8 cellular contexts compared by ENCODE assay signal in the genomic region with DNA sequence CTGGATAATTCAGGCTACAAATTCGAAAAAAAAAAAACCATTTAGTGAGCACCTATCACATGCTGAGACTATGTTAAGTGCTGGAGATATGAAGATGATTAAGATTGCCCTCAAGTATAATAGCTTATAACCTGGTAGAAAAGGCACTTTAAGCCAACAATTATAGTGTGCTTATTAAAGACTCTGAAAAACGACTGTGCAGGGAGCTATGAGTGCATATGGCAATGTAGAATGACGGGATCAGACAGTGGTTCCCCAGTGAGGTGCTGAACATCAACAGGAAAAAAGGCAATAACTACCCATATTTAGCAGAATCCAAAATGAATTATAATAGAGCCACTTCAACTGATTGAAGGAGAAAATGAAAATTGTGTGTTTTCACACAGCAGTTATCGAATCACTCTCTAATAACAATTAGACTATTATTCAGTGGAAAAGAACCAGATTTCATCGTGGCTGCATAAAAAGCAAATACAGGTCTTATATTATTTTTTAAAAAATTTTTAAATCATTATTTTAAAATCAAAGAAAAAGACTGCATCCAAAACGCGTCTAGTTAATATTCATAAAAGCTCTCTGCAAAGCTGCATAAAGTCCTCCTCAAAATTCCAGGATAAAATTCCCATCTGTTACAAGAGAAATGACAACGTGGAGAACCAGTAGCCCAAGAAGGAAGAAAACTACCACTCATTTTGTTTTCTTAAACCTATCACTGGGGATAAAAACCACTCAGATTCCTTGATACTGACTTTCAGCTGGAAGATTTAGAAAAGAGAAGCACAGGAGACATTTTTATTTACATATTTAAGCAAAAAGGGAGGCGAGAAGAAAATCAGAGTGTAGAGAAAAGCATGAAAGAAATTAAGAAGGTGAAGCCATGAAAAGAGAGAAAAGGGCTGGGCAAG. TPM values are rescaled to one million over a fixed set of nuclear protein-coding genes. Genes with fewer than 3 reads are reported as not detected.
A peak's percentile ranks its signal among the peaks of the same experiment; 100 is the strongest.
DNase-seq lines count a peak whose midpoint lies in the region; ATAC-seq and TF ChIP-seq lines count a peak whose summit lies in the region.

No MANE protein-coding gene starts in this region.

- no peaks in the 10 kb centered on the region for H3K9me3 ChIP-seq in BLaER1 treated with 17β-estradiol and CSF1 and Interleukin-3, amounts not matched to agents 10 nM and 100 nM (replicated peaks in 1 of 11)
- no peaks in the 10 kb centered on the region for H3K9me3 ChIP-seq in Karpas-422 (ENCODE audit: low read length)

- H2BK5ac ChIP-seq in mesendoderm (ENCODE audit: low read length), result no peak overlapping the region

- ATAC-seq in GM21576 (IDR thresholded peaks at IDR 0.05; ENCODE audit: unreplicated experiment) (no peak), GM21528 (IDR thresholded peaks at IDR 0.05; ENCODE audit: low FRiP score, unreplicated experiment) (no peak), HG03457 (IDR thresholded peaks at IDR 0.05; ENCODE audit: unreplicated experiment) (no peak)

- H4K8ac ChIP-seq in mesendoderm (ENCODE audit: low read depth, low read length), result no peak overlapping the region

- TF ChIP-seq CTCF in brain microvascular endothelial cell (IDR thresholded peaks at IDR 0.05; ENCODE audit: low read depth, low read length, missing control alignments), result no peak

- no peak overlapping the region for H3K4ac ChIP-seq in mesendoderm (ENCODE audit: low read depth, low read length)

- peak overlapping the region; percentile 94 for H2AFZ ChIP-seq in Karpas-422 (ENCODE audit: low read length)

- H3K18ac ChIP-seq in mesendoderm (ENCODE audit: low read length), result no peak overlapping the region

- H3K4me2 ChIP-seq in BLaER1 treated with 17β-estradiol and CSF1 and Interleukin-3, amounts not matched to agents 10 nM and 100 nM, result peak overlapping the region; percentile 79 to 96 (median 87)
- H3K4me2 ChIP-seq in Karpas-422 (ENCODE audit: low read depth, low read length, poor library complexity, severe bottlenecking) (peak overlapping the region; percentile 97), mesendoderm (ENCODE audit: low read length) (peak overlapping the region; percentile 64)

- in situ Hi-C loops in brain microvascular endothelial cell (cut with HindIII; ENCODE audit: low pct_ligation_motif_present, low sequenced_read_pairs), result no loop called here

- no peak overlapping the region for H4K5ac ChIP-seq in mesendoderm (ENCODE audit: low read length)

- H2BK15ac ChIP-seq in mesendoderm (replicated peaks; ENCODE audit: low read depth), result no peak overlapping the region

- peak overlapping the region; percentile 80 to 92 (median 86); a peak in 21 of 22 replicates for H3K27ac ChIP-seq in BLaER1 treated with 17β-estradiol and CSF1 and Interleukin-3, amounts not matched to agents 10 nM and 100 nM
- H3K27ac ChIP-seq in Karpas-422 (ENCODE audit: low read length), result peak overlapping the region; percentile 70
- H3K27ac ChIP-seq in brain microvascular endothelial cell, result peak overlapping the region; percentile 84
- H3K27ac ChIP-seq in mesendoderm (ENCODE audit: low read depth, low read length), result no peak overlapping the region

- 86% methylated on average over 2 of the region's 9 CpGs for WGBS in mesendoderm (ENCODE audit: extremely low coverage, insufficient coverage, low lambda C conversion rate)

- no peaks in the 10 kb centered on the region for H3K36me3 ChIP-seq in BLaER1 treated with 17β-estradiol and CSF1 and Interleukin-3, amounts not matched to agents 10 nM and 100 nM
- H3K36me3 ChIP-seq in Karpas-422 (ENCODE audit: insufficient read depth, low read length) (0 out of 2 replicates have a peak, but pooled peaks cover 5% of the 10 kb centered on the region), brain microvascular endothelial cell (replicated peaks) (no peaks in the 10 kb centered on the region), mesendoderm (ENCODE audit: control insufficient read depth, insufficient read depth, low read length) (no peaks in the 10 kb centered on the region)

- peaks cover 0 to 5% (median 0%) of the 10 kb centered on the region in 11 experiments; a peak in 1 of 22 replicates for H4K20me1 ChIP-seq in BLaER1 treated with 17β-estradiol and CSF1 and Interleukin-3, amounts not matched to agents 10 nM and 100 nM
- H4K20me1 ChIP-seq in Karpas-422 (ENCODE audit: insufficient read depth, low read depth, low read length), result no peaks in the 10 kb centered on the region

- no peak overlapping the region for H2AK5ac ChIP-seq in mesendoderm (ENCODE audit: low read length)

- no peak overlapping the region for H2BK120ac ChIP-seq in mesendoderm (ENCODE audit: low read depth, low read length)

- H3K79me1 ChIP-seq in mesendoderm (ENCODE audit: low read length), result peaks cover 7% of the 10 kb centered on the region

- no peaks in the 10 kb centered on the region for H3K9me2 ChIP-seq in Karpas-422 (replicated peaks; ENCODE audit: insufficient read depth, low read length)

- DNase-seq in Karpas-422 (peak; percentile 79), brain microvascular endothelial cell (no peak), mesendoderm (no peak), NCI-H1092 treated with DMSO at 0.1 percent for 48 hours (lab: John Stamatoyannopoulos, UW) (no peak)

- H3K4me3 ChIP-seq in BLaER1 treated with 17β-estradiol and CSF1 and Interleukin-3, amounts not matched to agents 10 nM and 100 nM, result peak overlapping the region; percentile 71 to 94 (median 83)
- H3K4me3 ChIP-seq in Karpas-422 (ENCODE audit: low read length) (peak overlapping the region; percentile 84), brain microvascular endothelial cell (ENCODE audit: low read depth, low read length) (peak overlapping the region; percentile 86), mesendoderm (ENCODE audit: low read length) (peak overlapping the region; percentile 90)

- H3K4me1 ChIP-seq in BLaER1 treated with 17β-estradiol and CSF1 and Interleukin-3, amounts not matched to agents 10 nM and 100 nM, result peaks cover 15 to 33% (median 26%) of the 10 kb centered on the region in 10 experiments
- peaks cover 36% of the 10 kb centered on the region for H3K4me1 ChIP-seq in Karpas-422 (ENCODE audit: low read length)
- H3K4me1 ChIP-seq in mesendoderm (ENCODE audit: control insufficient read depth, low read depth, low read length), result peaks cover 4% of the 10 kb centered on the region

- H3K56ac ChIP-seq in mesendoderm (ENCODE audit: low read length), result peak overlapping the region; percentile 99

- peaks cover 73% of the 10 kb centered on the region for H3K79me2 ChIP-seq in Karpas-422 (ENCODE audit: low read length)
- peaks cover 24% of the 10 kb centered on the region for H3K79me2 ChIP-seq in mesendoderm (ENCODE audit: control insufficient read depth, insufficient read depth, low read length)

- peak overlapping the region; percentile 79 to 92 (median 90) for H3K9ac ChIP-seq in BLaER1 treated with 17β-estradiol and CSF1 and Interleukin-3, amounts not matched to agents 10 nM and 100 nM
- H3K9ac ChIP-seq in Karpas-422 (ENCODE audit: low read length) (peak overlapping the region; percentile 89), mesendoderm (ENCODE audit: low read length) (peak overlapping the region; percentile 70)

- H3K27me3 ChIP-seq in BLaER1 treated with 17β-estradiol and CSF1 and Interleukin-3, amounts not matched to agents 10 nM and 100 nM, result no peaks in the 10 kb centered on the region
- H3K27me3 ChIP-seq in Karpas-422 (ENCODE audit: low read length) (no peaks in the 10 kb centered on the region), brain microvascular endothelial cell (replicated peaks) (no peaks in the 10 kb centered on the region), mesendoderm (ENCODE audit: insufficient read depth, low read length, poor library complexity) (no peaks in the 10 kb centered on the region)

- no peak overlapping the region for H3K23ac ChIP-seq in mesendoderm (ENCODE audit: low read length)

RNA-seq across cellular contexts. Expression of gene MTMR2, which starts 1.1 kb away (rescaled TPM):
- total RNA-seq in Karpas-422 (2014; rRNA removed; shearing (Covaris generic); ENCODE audit: low replicate concordance), result 36.7 and 78.5 TPM in 2 replicates
- 51.7 TPM for polyA plus RNA-seq in mesendoderm (2013, experiment 1 of 2)
- polyA plus RNA-seq in mesendoderm (2013, experiment 2 of 2), result 51.3 TPM
